ENCODE assay signal across 1 cellular context in the genomic region with DNA sequence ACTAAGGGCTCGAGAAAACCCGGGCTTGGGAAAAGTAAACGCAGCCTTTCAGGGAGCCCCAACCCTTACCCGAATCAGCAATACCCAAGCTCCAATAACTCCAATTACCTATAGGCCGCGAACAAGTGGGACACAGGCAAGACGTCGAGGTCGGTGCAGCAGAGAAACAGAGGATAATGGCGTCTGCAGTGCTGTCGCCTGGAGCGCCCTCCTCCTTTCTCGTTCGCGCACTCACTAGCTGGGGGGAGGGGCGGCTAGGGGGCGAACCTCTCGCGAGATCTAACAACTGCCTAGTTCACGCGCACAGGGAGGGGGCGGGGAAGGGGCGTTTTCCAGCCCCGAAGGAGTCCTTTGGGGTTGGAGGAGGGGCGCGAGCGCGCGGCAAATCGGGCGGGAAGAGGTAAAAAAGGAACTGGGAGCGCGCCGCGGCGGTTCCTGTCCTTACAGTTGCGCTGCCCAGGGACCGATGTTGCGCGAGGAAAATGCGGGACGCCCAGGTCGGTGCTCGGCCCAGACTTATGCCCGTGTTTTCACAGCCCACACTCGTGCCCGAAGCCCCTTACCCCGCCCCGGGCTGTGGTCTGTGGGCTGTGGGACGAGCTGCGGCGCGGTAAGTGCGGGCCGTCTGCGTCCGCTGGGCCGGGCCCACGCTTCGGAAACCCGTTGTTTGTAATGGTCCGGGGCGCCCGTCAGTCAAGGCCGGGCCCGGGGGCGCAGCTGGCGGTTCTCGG.
A peak's percentile ranks its signal among the peaks of the same experiment; 100 is the strongest.
TF ChIP-seq lines count a peak whose summit lies in the region.

RMI1 (plus strand) TSS at position 411 of the 731 bp plus-strand sequence. CDS start 20,182 bp downstream, outside the sequence.

TF ChIP-seq in HEK293, 187 proteins besides CTCF, POLR2A, EP300 and RAD21 (continued from another document and continues in another):
- TF ChIP-seq ZNF513 (tag by site-specific recombination; IDR thresholded peaks at IDR 0.05) (no peak), PATZ1 (tag by site-specific recombination; IDR thresholded peaks at IDR 0.05) (peak; percentile 81), PRDM4 (tag by site-specific recombination; IDR thresholded peaks at IDR 0.05) (no peak; the same call in 1 of the 2 replicates), ZBTB44 (tag by site-specific recombination; IDR thresholded peaks at IDR 0.05) (no peak), YY2 (tag by site-specific recombination; IDR thresholded peaks at IDR 0.05) (0 out of 2 replicates have a peak, but pooled peaks have one; percentile 22), PRDM1 (tag by site-specific recombination; IDR thresholded peaks at IDR 0.05) (peak; percentile 87), ZNF548 (tag by site-specific recombination; IDR thresholded peaks at IDR 0.05) (no peak), ZBTB8A (tag by site-specific recombination; IDR thresholded peaks at IDR 0.05) (peak; percentile 91), YY1 (tag by site-specific recombination; IDR thresholded peaks at IDR 0.05) (peak; percentile 75), ZNF175 (tag by site-specific recombination; IDR thresholded peaks at IDR 0.05) (no peak), ZNF704 (tag by site-specific recombination; IDR thresholded peaks at IDR 0.05) (no peak), ZNF2 (tag by site-specific recombination; IDR thresholded peaks at IDR 0.05) (no peak), ZBTB17 (tag by site-specific recombination; IDR thresholded peaks at IDR 0.05) (no peak; the same call in 1 of the 2 replicates), ZNF16 (tag by site-specific recombination; IDR thresholded peaks at IDR 0.05; ENCODE audit: low read depth) (no peak), TSHZ1 (tag by site-specific recombination; IDR thresholded peaks at IDR 0.05; ENCODE audit: borderline replicate concordance) (no peak), ZNF514 (tag by site-specific recombination; IDR thresholded peaks at IDR 0.05) (no peak), ZNF112 (tag by site-specific recombination; IDR thresholded peaks at IDR 0.05) (no peak), KLF16 (tag by site-specific recombination; IDR thresholded peaks at IDR 0.05) (peak; percentile 90; the same call in 1 of the 2 replicates), BCL11B (tag by site-specific recombination; IDR thresholded peaks at IDR 0.05; ENCODE audit: low read depth) (no peak), ZNF335 (tag by site-specific recombination; conservative IDR thresholded peaks at IDR 0.05) (peak; percentile 65), ZNF501 (tag by site-specific recombination; IDR thresholded peaks at IDR 0.05) (no peak; the same call in 1 of the 2 replicates), ZNF214 (tag by site-specific recombination; IDR thresholded peaks at IDR 0.05; ENCODE audit: borderline replicate concordance) (no peak), ZFP3 (tag by site-specific recombination; IDR thresholded peaks at IDR 0.05; ENCODE audit: low read depth) (no peak), TCF7L2 (IDR thresholded peaks at IDR 0.05; ENCODE audit: borderline replicate concordance, low read depth, low read length) (no peak), ZNF843 (tag by site-specific recombination; IDR thresholded peaks at IDR 0.05) (no peak), ZSCAN16 (tag by site-specific recombination; IDR thresholded peaks at IDR 0.05) (no peak), ZNF791 (tag by site-specific recombination; IDR thresholded peaks at IDR 0.05) (no peak), BCL6B (tag by site-specific recombination; IDR thresholded peaks at IDR 0.05) (no peak), MZF1 (tag by site-specific recombination; IDR thresholded peaks at IDR 0.05; ENCODE audit: borderline replicate concordance) (no peak), KLF9 (tag by site-specific recombination; IDR thresholded peaks at IDR 0.05; ENCODE audit: low read depth) (peak; percentile 93), ZNF174 (tag by site-specific recombination; IDR thresholded peaks at IDR 0.05) (no peak), ZNF449 (tag by site-specific recombination; IDR thresholded peaks at IDR 0.05) (no peak)
- TF ChIP-seq, protein P1, sequence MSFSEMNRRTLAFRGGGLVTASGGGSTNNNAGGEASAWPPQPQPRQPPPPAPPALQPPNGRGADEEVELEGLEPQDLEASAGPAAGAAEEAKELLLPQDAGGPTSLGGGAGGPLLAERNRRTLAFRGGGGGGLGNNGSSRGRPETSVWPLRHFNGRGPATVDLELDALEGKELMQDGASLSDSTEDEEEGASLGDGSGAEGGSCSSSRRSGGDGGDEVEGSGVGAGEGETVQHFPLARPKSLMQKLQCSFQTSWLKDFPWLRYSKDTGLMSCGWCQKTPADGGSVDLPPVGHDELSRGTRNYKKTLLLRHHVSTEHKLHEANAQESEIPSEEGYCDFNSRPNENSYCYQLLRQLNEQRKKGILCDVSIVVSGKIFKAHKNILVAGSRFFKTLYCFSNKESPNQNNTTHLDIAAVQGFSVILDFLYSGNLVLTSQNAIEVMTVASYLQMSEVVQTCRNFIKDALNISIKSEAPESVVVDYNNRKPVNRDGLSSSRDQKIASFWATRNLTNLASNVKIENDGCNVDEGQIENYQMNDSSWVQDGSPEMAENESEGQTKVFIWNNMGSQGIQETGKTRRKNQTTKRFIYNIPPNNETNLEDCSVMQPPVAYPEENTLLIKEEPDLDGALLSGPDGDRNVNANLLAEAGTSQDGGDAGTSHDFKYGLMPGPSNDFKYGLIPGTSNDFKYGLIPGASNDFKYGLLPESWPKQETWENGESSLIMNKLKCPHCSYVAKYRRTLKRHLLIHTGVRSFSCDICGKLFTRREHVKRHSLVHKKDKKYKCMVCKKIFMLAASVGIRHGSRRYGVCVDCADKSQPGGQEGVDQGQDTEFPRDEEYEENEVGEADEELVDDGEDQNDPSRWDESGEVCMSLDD (tag by site-specific recombination; IDR thresholded peaks at IDR 0.05), result no peak
